ENCODE assay signal across 7 cellular contexts in the genomic region with DNA sequence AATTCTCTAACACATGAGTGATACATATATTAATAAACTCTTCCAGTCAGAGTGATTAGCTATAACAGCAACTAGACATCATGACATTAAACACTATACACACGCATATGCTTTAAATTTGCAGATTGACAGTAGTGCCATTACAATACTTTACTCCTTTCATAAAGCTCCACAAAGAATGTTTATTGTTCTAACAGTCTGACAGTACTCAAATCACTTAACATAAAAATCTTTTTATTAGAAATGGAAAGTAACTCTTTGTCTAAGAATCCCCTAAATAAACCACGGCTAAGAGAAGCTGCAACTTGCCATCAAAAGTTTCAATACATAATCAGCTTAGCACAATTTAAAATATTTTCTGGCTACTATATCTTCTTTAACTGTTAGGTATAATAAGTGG.
"Had no signal": no experiment of that assay in that cellular context is flagged by ENCODE, and none has a peak within 500 bp of the region (broad histone marks: within the 10 kb centered on the region; RNA-seq: fewer than 3 reads in every experiment).

No MANE protein-coding gene starts in this region.

- FAIRE-seq: urothelium cell line had no signal

- ATAC-seq: stimulated activated effector memory CD8-positive, alpha-beta T cell treated with anti-CD3 and anti-CD28 coated beads, Interleukin-12 subunit alpha, Interleukin-12 subunit beta, amount 100 ng/mL, for 72 hours; stimulated activated memory B cell treated with anti-CD40 and anti-IgM and Interleukin-4, amounts not matched to agents 10 μg/mL and 1 μg/mL and 100 μg/mL, for 72 hours; stimulated activated naive B cell treated with anti-CD40 and anti-IgM and Interleukin-4, amounts not matched to agents 10 μg/mL and 1 μg/mL and 100 μg/mL, for 72 hours; stimulated activated naive CD8-positive, alpha-beta T cell treated with anti-CD3 and anti-CD28 coated beads, Interleukin-15, amount 100 ng/mL, for 72 hours; stimulated activated naive CD8-positive, alpha-beta T cell treated with anti-CD3 and anti-CD28 coated beads, Interleukin-15, Interleukin-2, amounts not matched to agents 100 U/mL and 50 U/mL, for 24 hours; upper lobe of right lung had no signal
